ENCODE assay signal across 1 cellular context in genomic region chr9:93860694-93861658, GRCh38.
TF ChIP-seq lines count a peak whose summit lies in the region.

No MANE protein-coding gene starts in this region.

TF ChIP-seq in K562, 482 proteins besides CTCF, POLR2A, EP300 and RAD21 (continued from another document):
- TF ChIP-seq, protein P1, sequence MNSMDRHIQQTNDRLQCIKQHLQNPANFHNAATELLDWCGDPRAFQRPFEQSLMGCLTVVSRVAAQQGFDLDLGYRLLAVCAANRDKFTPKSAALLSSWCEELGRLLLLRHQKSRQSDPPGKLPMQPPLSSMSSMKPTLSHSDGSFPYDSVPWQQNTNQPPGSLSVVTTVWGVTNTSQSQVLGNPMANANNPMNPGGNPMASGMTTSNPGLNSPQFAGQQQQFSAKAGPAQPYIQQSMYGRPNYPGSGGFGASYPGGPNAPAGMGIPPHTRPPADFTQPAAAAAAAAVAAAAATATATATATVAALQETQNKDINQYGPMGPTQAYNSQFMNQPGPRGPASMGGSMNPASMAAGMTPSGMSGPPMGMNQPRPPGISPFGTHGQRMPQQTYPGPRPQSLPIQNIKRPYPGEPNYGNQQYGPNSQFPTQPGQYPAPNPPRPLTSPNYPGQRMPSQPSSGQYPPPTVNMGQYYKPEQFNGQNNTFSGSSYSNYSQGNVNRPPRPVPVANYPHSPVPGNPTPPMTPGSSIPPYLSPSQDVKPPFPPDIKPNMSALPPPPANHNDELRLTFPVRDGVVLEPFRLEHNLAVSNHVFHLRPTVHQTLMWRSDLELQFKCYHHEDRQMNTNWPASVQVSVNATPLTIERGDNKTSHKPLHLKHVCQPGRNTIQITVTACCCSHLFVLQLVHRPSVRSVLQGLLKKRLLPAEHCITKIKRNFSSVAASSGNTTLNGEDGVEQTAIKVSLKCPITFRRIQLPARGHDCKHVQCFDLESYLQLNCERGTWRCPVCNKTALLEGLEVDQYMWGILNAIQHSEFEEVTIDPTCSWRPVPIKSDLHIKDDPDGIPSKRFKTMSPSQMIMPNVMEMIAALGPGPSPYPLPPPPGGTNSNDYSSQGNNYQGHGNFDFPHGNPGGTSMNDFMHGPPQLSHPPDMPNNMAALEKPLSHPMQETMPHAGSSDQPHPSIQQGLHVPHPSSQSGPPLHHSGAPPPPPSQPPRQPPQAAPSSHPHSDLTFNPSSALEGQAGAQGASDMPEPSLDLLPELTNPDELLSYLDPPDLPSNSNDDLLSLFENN (IDR thresholded peaks at IDR 0.05; ENCODE audit: low read depth in 2 of 2, low read length in 2 of 2) = no peak
- TF ChIP-seq, protein P2, sequence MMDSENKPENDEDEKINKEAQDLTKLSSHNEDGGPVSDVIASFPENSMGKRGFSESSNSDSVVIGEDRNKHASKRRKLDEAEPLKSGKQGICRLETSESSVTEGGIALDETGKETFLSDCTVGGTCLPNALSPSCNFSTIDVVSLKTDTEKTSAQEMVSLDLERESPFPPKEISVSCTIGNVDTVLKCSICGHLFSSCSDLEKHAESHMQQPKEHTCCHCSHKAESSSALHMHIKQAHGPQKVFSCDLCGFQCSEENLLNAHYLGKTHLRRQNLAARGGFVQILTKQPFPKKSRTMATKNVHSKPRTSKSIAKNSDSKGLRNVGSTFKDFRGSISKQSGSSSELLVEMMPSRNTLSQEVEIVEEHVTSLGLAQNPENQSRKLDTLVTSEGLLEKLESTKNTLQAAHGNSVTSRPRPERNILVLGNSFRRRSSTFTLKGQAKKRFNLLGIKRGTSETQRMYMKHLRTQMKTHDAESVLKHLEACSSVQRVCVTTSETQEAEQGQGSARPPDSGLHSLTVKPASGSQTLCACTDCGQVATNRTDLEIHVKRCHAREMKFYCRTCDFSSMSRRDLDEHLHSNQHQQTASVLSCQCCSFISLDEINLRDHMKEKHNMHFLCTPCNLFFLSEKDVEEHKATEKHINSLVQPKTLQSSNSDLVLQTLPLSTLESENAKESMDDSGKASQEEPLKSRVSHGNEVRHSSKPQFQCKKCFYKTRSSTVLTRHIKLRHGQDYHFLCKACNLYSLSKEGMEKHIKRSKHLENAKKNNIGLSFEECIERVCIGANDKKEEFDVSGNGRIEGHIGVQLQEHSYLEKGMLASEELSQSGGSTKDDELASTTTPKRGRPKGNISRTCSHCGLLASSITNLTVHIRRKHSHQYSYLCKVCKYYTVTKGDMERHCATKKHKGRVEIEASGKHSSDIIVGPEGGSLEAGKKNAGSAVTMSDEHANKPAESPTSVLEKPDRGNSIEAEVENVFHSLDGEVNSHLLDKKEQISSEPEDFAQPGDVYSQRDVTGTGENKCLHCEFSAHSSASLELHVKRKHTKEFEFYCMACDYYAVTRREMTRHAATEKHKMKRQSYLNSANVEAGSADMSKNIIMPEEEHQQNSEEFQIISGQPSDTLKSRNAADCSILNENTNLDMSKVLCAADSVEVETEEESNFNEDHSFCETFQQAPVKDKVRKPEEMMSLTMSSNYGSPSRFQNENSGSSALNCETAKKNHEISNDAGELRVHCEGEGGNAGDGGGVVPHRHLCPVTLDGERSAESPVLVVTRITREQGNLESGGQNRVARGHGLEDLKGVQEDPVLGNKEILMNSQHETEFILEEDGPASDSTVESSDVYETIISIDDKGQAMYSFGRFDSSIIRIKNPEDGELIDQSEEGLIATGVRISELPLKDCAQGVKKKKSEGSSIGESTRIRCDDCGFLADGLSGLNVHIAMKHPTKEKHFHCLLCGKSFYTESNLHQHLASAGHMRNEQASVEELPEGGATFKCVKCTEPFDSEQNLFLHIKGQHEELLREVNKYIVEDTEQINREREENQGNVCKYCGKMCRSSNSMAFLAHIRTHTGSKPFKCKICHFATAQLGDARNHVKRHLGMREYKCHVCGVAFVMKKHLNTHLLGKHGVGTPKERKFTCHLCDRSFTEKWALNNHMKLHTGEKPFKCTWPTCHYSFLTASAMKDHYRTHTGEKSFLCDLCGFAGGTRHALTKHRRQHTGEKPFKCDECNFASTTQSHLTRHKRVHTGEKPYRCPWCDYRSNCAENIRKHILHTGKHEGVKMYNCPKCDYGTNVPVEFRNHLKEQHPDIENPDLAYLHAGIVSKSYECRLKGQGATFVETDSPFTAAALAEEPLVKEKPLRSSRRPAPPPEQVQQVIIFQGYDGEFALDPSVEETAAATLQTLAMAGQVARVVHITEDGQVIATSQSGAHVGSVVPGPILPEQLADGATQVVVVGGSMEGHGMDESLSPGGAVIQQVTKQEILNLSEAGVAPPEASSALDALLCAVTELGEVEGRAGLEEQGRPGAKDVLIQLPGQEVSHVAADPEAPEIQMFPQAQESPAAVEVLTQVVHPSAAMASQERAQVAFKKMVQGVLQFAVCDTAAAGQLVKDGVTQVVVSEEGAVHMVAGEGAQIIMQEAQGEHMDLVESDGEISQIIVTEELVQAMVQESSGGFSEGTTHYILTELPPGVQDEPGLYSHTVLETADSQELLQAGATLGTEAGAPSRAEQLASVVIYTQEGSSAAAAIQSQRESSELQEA (IDR thresholded peaks at IDR 0.05; ENCODE audit: low read depth) = no peak
- TF ChIP-seq HES1 (IDR thresholded peaks at IDR 0.05; ENCODE audit: low read depth) (no peak), CTBP1 (IDR thresholded peaks at IDR 0.05; ENCODE audit: borderline replicate concordance) (no peak), POLR2G (IDR thresholded peaks at IDR 0.05; ENCODE audit: low read depth, low read length) (no peak), FOXM1 (IDR thresholded peaks at IDR 0.05; ENCODE audit: low read depth) (no peak), FOXM1 (CRISPR knock-in tag; IDR thresholded peaks at IDR 0.05; ENCODE audit: low read depth) (no peak), MYNN (IDR thresholded peaks at IDR 0.05) (no peak), MYNN (CRISPR knock-in tag; IDR thresholded peaks at IDR 0.05) (no peak), ZNF518B (CRISPR knock-in tag; IDR thresholded peaks at IDR 0.05) (no peak)
TF ChIP-seq in K562: peak in this region for 0.
